Comparison of ENCODE assay signal across 31 cellular contexts in the genomic region with DNA sequence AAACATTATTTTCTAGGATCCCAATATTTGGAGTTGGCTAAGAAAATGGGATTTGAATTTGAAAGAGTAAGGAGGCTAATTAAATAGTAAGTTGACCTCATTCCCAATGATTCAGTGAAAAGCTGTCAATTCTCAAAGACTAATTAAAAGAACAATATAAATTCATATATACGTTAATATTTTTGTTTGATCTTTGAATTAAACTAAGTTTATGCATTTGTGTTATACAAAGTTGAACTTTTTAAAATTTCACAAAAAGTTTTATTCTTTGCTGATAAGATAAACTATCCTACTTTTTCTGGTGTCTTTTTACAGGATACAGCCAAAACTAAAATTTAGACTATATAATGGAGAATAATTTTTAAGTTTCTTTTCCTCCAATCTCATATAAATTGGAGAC. TPM values are rescaled to one million over a fixed set of nuclear protein-coding genes. Genes with fewer than 3 reads are reported as not detected.
"Had no signal": no experiment of that assay in that cellular context is flagged by ENCODE, and none has a peak within 500 bp of the region (broad histone marks: within the 10 kb centered on the region; RNA-seq: fewer than 3 reads in every experiment).

A gene (plus strand): TSS at position 301 of the 400 bp plus-strand sequence. CDS start 100 bp downstream, outside the sequence.

- H3K9me3 ChIP-seq: testis, thoracic aorta, thyroid gland, transverse colon, upper lobe of right lung, uterus, vagina had no signal

- H3K27me3 ChIP-seq: stomach, suprapubic skin, testis, thyroid gland, tibial artery, tibial nerve, transverse colon, upper lobe of left lung, upper lobe of right lung, uterus, vagina had no signal

- H3K36me3 ChIP-seq: stomach, suprapubic skin, thoracic aorta, thyroid gland, tibial artery, tibial nerve, transverse colon, upper lobe of left lung, upper lobe of right lung, uterus, vagina had no signal

- DNase-seq: stimulated activated CD4-positive, alpha-beta T cell treated with anti-CD3 and anti-CD28 coated beads, Interleukin-2, amount 100 ng/mL, for 48 hours; stimulated activated CD4-positive, alpha-beta T cell treated with anti-CD3 and anti-CD28 coated beads, Interleukin-4, amount 100 ng/mL, for 1 hour; stimulated activated CD4-positive, alpha-beta T cell treated with anti-CD3 and anti-CD28 coated beads, Interleukin-4, amount 100 ng/mL, for 24 hours; stimulated activated CD4-positive, alpha-beta T cell treated with anti-CD3 and anti-CD28 coated beads, Interleukin-4, amount 100 ng/mL, for 4 hours; stimulated activated CD8-positive, alpha-beta memory T cell treated with anti-CD3 and anti-CD28 coated beads, Interleukin-4, amount 100 ng/mL, for 48 hours; stimulated activated naive B cell treated with anti-CD40 and anti-IgM and Interleukin-4, amounts not matched to agents 10 μg/mL and 1 μg/mL and 100 μg/mL, for 72 hours; stimulated activated naive CD4-positive, alpha-beta T cell; stimulated activated naive CD4-positive, alpha-beta T cell treated with Interleukin-2 at 50 U/mL for 16 hours; stimulated activated naive CD8-positive, alpha-beta T cell treated with anti-CD3 and anti-CD28 coated beads, Interleukin-15, amount 100 ng/mL, for 72 hours; stimulated activated naive CD8-positive, alpha-beta T cell treated with anti-CD3 and anti-CD28 coated beads, Interleukin-15, Interleukin-2, amounts not matched to agents 100 U/mL and 50 U/mL, for 24 hours; stomach; substantia nigra; testis; thyroid gland; tibial artery; transverse colon; trophoblast cell; upper lobe of left lung; upper lobe of right lung; uterus had no signal

- H3K27ac ChIP-seq: stomach, suprapubic skin, testis, thoracic aorta, thyroid gland, tibial artery, tibial nerve, transverse colon, upper lobe of left lung, upper lobe of right lung, uterus, vagina had no signal

- H3K4me3 ChIP-seq: stomach, suprapubic skin, testis, thoracic aorta, thyroid gland, tibial artery, tibial nerve, transverse colon, upper lobe of left lung, upper lobe of right lung, uterus, vagina had no signal

- ATAC-seq: stimulated activated effector memory CD8-positive, alpha-beta T cell treated with anti-CD3 and anti-CD28 coated beads, Interleukin-12 subunit alpha, Interleukin-12 subunit beta, amount 100 ng/mL, for 72 hours; stimulated activated memory B cell treated with anti-CD40 and anti-IgM and Interleukin-4, amounts not matched to agents 10 μg/mL and 1 μg/mL and 100 μg/mL, for 72 hours; stimulated activated naive B cell treated with anti-CD40 and anti-IgM and Interleukin-4, amounts not matched to agents 10 μg/mL and 1 μg/mL and 100 μg/mL, for 72 hours; stimulated activated naive CD8-positive, alpha-beta T cell treated with anti-CD3 and anti-CD28 coated beads, Interleukin-15, amount 100 ng/mL, for 72 hours; stimulated activated naive CD8-positive, alpha-beta T cell treated with anti-CD3 and anti-CD28 coated beads, Interleukin-15, Interleukin-2, amounts not matched to agents 100 U/mL and 50 U/mL, for 24 hours; upper lobe of right lung had no signal

- H3K4me1 ChIP-seq: stomach, suprapubic skin, testis, thyroid gland, tibial artery, tibial nerve, transverse colon, upper lobe of left lung, upper lobe of right lung, uterus, vagina had no signal

RNA-seq across cellular contexts. Expression of the gene that starts here (rescaled TPM):
- total RNA-seq: subcutaneous adipose tissue, suprapubic skin, temporal lobe, testis, thoracic aorta, thyroid gland, tibial nerve, transverse colon, upper lobe of left lung, upper lobe of right lung, ureter, urinary bladder, uterus, vagina had no signal
- polyA plus RNA-seq: stomach, thymus, urinary bladder had no signal
